16 cellular contexts compared by ENCODE assay signal in genomic region chr3:125918451-125918850, GRCh38. TPM values are rescaled to one million over a fixed set of nuclear protein-coding genes. Genes with fewer than 3 reads are reported as not detected.
DNase-seq lines count a peak whose midpoint lies in the region; ATAC-seq and TF ChIP-seq lines count a peak whose summit lies in the region.
"Not testable (repeated sequence)": the region's sequence is repeated elsewhere in the genome, so short reads cannot be mapped to it uniquely, and the experiment has no call there.
"Had no signal": no experiment of that assay in that cellular context is flagged by ENCODE, and none has a peak within 500 bp of the region (broad histone marks: within the 10 kb centered on the region; RNA-seq: fewer than 3 reads in every experiment).

No MANE protein-coding gene starts in this region.

- not testable (repeated sequence) for H3K9ac ChIP-seq in BLaER1

- DNase-seq in HT-29 (ENCODE audit: low spot score) (peak; percentile 24), RPMI8226 (peak; percentile 44), fibroblast of mammary gland (ENCODE audit: low read depth) (peak; percentile 7), type B pancreatic cell (ENCODE audit: extremely low spot score, unreplicated experiment) (peak; percentile 3)
- DNase-seq in activated CD4-positive, alpha-beta T cell treated with anti-CD3 and anti-CD28 coated beads, Interleukin-2, amount 10 ng/mL, durations not matched to agents 24 days and 14 days; activated naive CD4-positive, alpha-beta T cell treated with anti-CD3 and anti-CD28 coated beads, Interleukin-2, amount 50 U/mL, for 72 hours (ENCODE audit: low spot score in 2 of 2); neural crest cell (ENCODE audit: low read depth, low spot score): not testable (repeated sequence)

- peaks cover 20% of the 10 kb centered on the region for H3K4me1 Mint-ChIP-seq in activated CD4-positive, alpha-beta T cell treated with anti-CD3 and anti-CD28 coated beads, Interleukin-2, amount 10 ng/mL, durations not matched to agents 24 days and 14 days
- H3K4me1 Mint-ChIP-seq in neural crest cell (peaks cover 25% of the 10 kb centered on the region), type B pancreatic cell (ENCODE audit: unreplicated experiment) (peaks cover 14% of the 10 kb centered on the region)

- H3K27ac ChIP-seq in BLaER1 = not testable (repeated sequence)

- H3K4me2 ChIP-seq in BLaER1 = peak overlapping the region; percentile 37; the same call in 1 of the 2 replicates

- peaks cover 56% of the 10 kb centered on the region for H3K4me1 ChIP-seq in BLaER1

- H3K9me3 ChIP-seq in BLaER1 = not testable (repeated sequence)

- peak overlapping the region; percentile 32 for H3K4me3 Mint-ChIP-seq in activated CD4-positive, alpha-beta T cell treated with anti-CD3 and anti-CD28 coated beads, Interleukin-2, amount 10 ng/mL, durations not matched to agents 24 days and 14 days
- peak overlapping the region; percentile 65 for H3K4me3 Mint-ChIP-seq in neural crest cell
- H3K4me3 Mint-ChIP-seq in type B pancreatic cell = not testable (repeated sequence)

- not testable (repeated sequence) for H3K36me3 Mint-ChIP-seq in activated CD4-positive, alpha-beta T cell treated with anti-CD3 and anti-CD28 coated beads, Interleukin-2, amount 10 ng/mL, durations not matched to agents 24 days and 14 days (ENCODE audit: low read depth); activated naive CD4-positive, alpha-beta T cell treated with anti-CD3 and anti-CD28 coated beads, Interleukin-2, amount 50 U/mL, for 72 hours; neural crest cell (ENCODE audit: low read depth); type B pancreatic cell

- H3K27me3 ChIP-seq in BLaER1 = not testable (repeated sequence)

- peak overlapping the region; percentile 59 for H3K27ac Mint-ChIP-seq in activated CD4-positive, alpha-beta T cell treated with anti-CD3 and anti-CD28 coated beads, Interleukin-2, amount 10 ng/mL, durations not matched to agents 24 days and 14 days
- peak overlapping the region; percentile 48 to 65 for H3K27ac Mint-ChIP-seq in activated naive CD4-positive, alpha-beta T cell treated with anti-CD3 and anti-CD28 coated beads, Interleukin-2, amount 50 U/mL, for 72 hours
- H3K27ac Mint-ChIP-seq in neural crest cell (ENCODE audit: unreplicated experiment); type B pancreatic cell: not testable (repeated sequence)

- H3K4me3 ChIP-seq in BLaER1; fibroblast of mammary gland (ENCODE audit: control insufficient read depth, low read depth, low read length): not testable (repeated sequence)

- H4K20me1 ChIP-seq in BLaER1 = not testable (repeated sequence)

- not testable (repeated sequence) for TF ChIP-seq CTCF in fibroblast of mammary gland (conservative IDR thresholded peaks at IDR 0.05; ENCODE audit: control insufficient read depth, insufficient read depth, low read depth, low read length); neural crest cell (conservative IDR thresholded peaks at IDR 0.05); type B pancreatic cell (conservative IDR thresholded peaks at IDR 0.05)

- not testable (repeated sequence) for H3K27me3 Mint-ChIP-seq in activated CD4-positive, alpha-beta T cell treated with anti-CD3 and anti-CD28 coated beads, Interleukin-2, amount 10 ng/mL, durations not matched to agents 24 days and 14 days; neural crest cell (ENCODE audit: low read depth); type B pancreatic cell

- not testable (repeated sequence) for H3K36me3 ChIP-seq in BLaER1

- intact Hi-C loops in activated CD4-positive, alpha-beta T cell treated with anti-CD3 and anti-CD28 coated beads, Interleukin-2, amount 10 ng/mL, durations not matched to agents 24 days and 14 days (cut with micrococcal nuclease) = loop anchor here (5.0 to 10.0 kb wide), 4 partner anchors 154 to 559 kb away; partner anchors contain the start of genes KLF15, OSBPL11 and ZXDC

- not testable (repeated sequence) for H3K9me3 Mint-ChIP-seq in activated CD4-positive, alpha-beta T cell treated with anti-CD3 and anti-CD28 coated beads, Interleukin-2, amount 10 ng/mL, durations not matched to agents 24 days and 14 days; activated naive CD4-positive, alpha-beta T cell treated with anti-CD3 and anti-CD28 coated beads, Interleukin-2, amount 50 U/mL, for 72 hours; neural crest cell; type B pancreatic cell

- ATAC-seq in activated naive CD4-positive, alpha-beta T cell treated with anti-CD3 and anti-CD28 coated beads, Interleukin-2, amount 50 U/mL, for 72 hours = not testable (repeated sequence)

RNA-seq across cellular contexts. Expression of gene ROPN1B, which starts 50.5 kb away (rescaled TPM):
- total RNA-seq in HT-29 (2014; rRNA removed; shearing (Covaris generic)) = 0.69 and 1.5 TPM in 2 replicates
- not detected in 2 replicates for total RNA-seq in activated CD4-positive, alpha-beta T cell treated with anti-CD3 and anti-CD28 coated beads, Interleukin-2, amount 10 ng/mL, durations not matched to agents 24 days and 14 days
- total RNA-seq in activated naive CD4-positive, alpha-beta T cell treated with anti-CD3 and anti-CD28 coated beads, Interleukin-2, amount 50 U/mL, for 72 hours = not detected
- total RNA-seq in neural crest cell = 2.0 and 2.5 TPM in 2 replicates
- total RNA-seq in type B pancreatic cell (ENCODE audit: low replicate concordance) = 0.53 and 1.2 TPM in 2 replicates
- total RNA-seq: Caco-2; CD8-positive, alpha-beta T cell; GM12878; GM23248; H7; HT1080; K562; MCF 10A had no signal
